Comparison of ENCODE assay signal across 13 cellular contexts in the genomic region with DNA sequence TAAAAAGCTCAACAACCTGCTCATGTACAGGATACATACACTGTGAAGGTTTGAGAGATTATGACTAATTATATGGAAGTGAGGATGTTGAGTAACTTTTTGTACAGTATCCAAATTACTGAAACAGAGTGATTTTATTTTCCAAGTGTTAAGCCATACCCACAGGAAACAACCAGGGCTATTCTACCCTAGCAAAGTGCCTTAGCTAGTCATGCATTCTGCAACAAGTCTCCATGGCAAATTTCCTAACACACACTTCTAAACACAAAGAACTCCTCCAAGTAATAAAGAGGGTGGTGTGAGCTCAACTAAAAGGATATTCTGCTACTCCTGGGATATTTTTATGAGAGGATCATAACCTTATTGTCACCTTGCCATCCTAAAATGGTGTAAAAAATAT. TPM values are rescaled to one million over a fixed set of nuclear protein-coding genes. Genes with fewer than 3 reads are reported as not detected.
DNase-seq lines count a peak whose midpoint lies in the region; ATAC-seq and TF ChIP-seq lines count a peak whose summit lies in the region.
"Had no signal": no experiment of that assay in that cellular context is flagged by ENCODE, and none has a peak within 500 bp of the region (broad histone marks: within the 10 kb centered on the region; RNA-seq: fewer than 3 reads in every experiment).

No MANE protein-coding gene starts in this region.

- H3K27me3 Mint-ChIP-seq in chondrocyte (ENCODE audit: low read depth): no peaks in the 10 kb centered on the region

- no peak overlapping the region for H3K4me3 ChIP-seq in AG04449 (ENCODE audit: low read depth, low read length)
- H3K4me3 ChIP-seq in liver (ENCODE audit: low read depth in 1 of 3, low read length in 3 of 3): peak overlapping the region in 2 of 3 donors; percentile 8 to 96

- H3K36me3 Mint-ChIP-seq in chondrocyte (ENCODE audit: low read depth): no peaks in the 10 kb centered on the region

- H3K27me3 ChIP-seq in liver (ENCODE audit: control insufficient read depth in 4 of 4, insufficient read depth in 4 of 4, low read length in 3 of 4): no peaks in the 10 kb centered on the region

- intact Hi-C loops in left colon (cut with DNase I, micrococcal nuclease): no loop called here

- H3K4me3 Mint-ChIP-seq in chondrocyte (ENCODE audit: unreplicated experiment): no peak overlapping the region
- H3K4me3 Mint-ChIP-seq: stimulated activated naive CD8-positive, alpha-beta T cell treated with anti-CD3 and anti-CD28 coated beads, Interleukin-15, amount 100 ng/mL, for 72 hours; T-helper 17 cell had no signal

- in situ Hi-C loops in KBM-7 (cut with MboI; ENCODE audit: low pct_unique_long_range_greater_than_20kb, low sequenced_read_pairs): no loop called here

- no peak for ATAC-seq in left colon
- no peak for ATAC-seq in GM21529 (IDR thresholded peaks at IDR 0.05; ENCODE audit: unreplicated experiment)
- ATAC-seq: stimulated activated naive CD8-positive, alpha-beta T cell treated with anti-CD3 and anti-CD28 coated beads, Interleukin-15, amount 100 ng/mL, for 72 hours; T-helper 17 cell had no signal

- peaks cover 0 to 54% (median 38%) of the 10 kb centered on the region in 4 donors for H3K4me1 ChIP-seq in liver (ENCODE audit: control insufficient read depth in 4 of 4, insufficient read depth in 4 of 4, low read length in 3 of 4)

- DNase-seq in AG04449 (ENCODE audit: low read depth, low spot score) (peak; percentile 66), KBM-7 (peak; percentile 34), chondrocyte (ENCODE audit: low spot score) (no peak), left colon (no peak), GM19238 (ENCODE audit: insufficient read length, low spot score) (no peak)
- no peak for DNase-seq in central memory CD4-positive, alpha-beta T cell
- DNase-seq: DMS153; nucleus accumbens; stimulated activated naive CD8-positive, alpha-beta T cell treated with anti-CD3 and anti-CD28 coated beads, Interleukin-15, amount 100 ng/mL, for 72 hours; T-helper 17 cell had no signal

- POLR2A ChIA-PET in AG04449 (lab: Yijun Ruan, JAX): interaction anchor here (0.5 to 0.8 kb wide), 2 partner anchors 34 to 162 kb away, joined by 3 to 4 read pairs; no protein-coding TSS in a partner anchor

- peak overlapping the region; percentile 64 for H3K27ac Mint-ChIP-seq in chondrocyte (ENCODE audit: unreplicated experiment)
- H3K27ac Mint-ChIP-seq: IgD-negative memory B cell; stimulated activated naive CD8-positive, alpha-beta T cell treated with anti-CD3 and anti-CD28 coated beads, Interleukin-15, amount 100 ng/mL, for 72 hours; T-helper 17 cell had no signal

- no peaks in the 10 kb centered on the region for H3K36me3 ChIP-seq in liver (ENCODE audit: control insufficient read depth in 4 of 4, insufficient read depth in 3 of 4, low read depth in 1 of 4, low read length in 3 of 4)

- TF ChIP-seq RAD21 in liver (IDR thresholded peaks at IDR 0.05): no peak

- H3K9ac ChIP-seq in liver (ENCODE audit: low read depth in 1 of 2, low read length in 2 of 2): peak overlapping the region in 1 of 2 donors; percentile 60

- CTCF ChIA-PET in AG04449 (lab: Yijun Ruan, JAX): interaction anchor here (0.8 to 1.3 kb wide), 4 partner anchors 18 to 458 kb away, joined by 3 read pairs; no protein-coding TSS in a partner anchor

- no peak for TF ChIP-seq CTCF in AG04449 (IDR thresholded peaks at IDR 0.05; ENCODE audit: insufficient read depth, low read length, missing control alignments)
- TF ChIP-seq CTCF in chondrocyte (IDR thresholded peaks at IDR 0.05): no peak
- no peak for TF ChIP-seq CTCF in liver (IDR thresholded peaks at IDR 0.05; ENCODE audit: low read depth, low read length, missing input control)

- peaks cover 77% of the 10 kb centered on the region for H3K4me1 Mint-ChIP-seq in chondrocyte (ENCODE audit: low read depth)

- H3K9me3 Mint-ChIP-seq in chondrocyte (ENCODE audit: low read depth): no peaks in the 10 kb centered on the region
- H3K9me3 Mint-ChIP-seq: IgD-negative memory B cell; stimulated activated naive CD8-positive, alpha-beta T cell treated with anti-CD3 and anti-CD28 coated beads, Interleukin-15, amount 100 ng/mL, for 72 hours had no signal

- no peaks in the 10 kb centered on the region for H3K9me3 ChIP-seq in liver (ENCODE audit: control insufficient read depth in 4 of 4, low read length in 3 of 4)

- H3K27ac ChIP-seq in liver (ENCODE audit: low read depth in 1 of 2, low read length in 2 of 2): peak overlapping the region; percentile 70 to 75

TF ChIP-seq in liver, 16 proteins besides CTCF, POLR2A, EP300 and RAD21:
- TF ChIP-seq, protein P1, sequence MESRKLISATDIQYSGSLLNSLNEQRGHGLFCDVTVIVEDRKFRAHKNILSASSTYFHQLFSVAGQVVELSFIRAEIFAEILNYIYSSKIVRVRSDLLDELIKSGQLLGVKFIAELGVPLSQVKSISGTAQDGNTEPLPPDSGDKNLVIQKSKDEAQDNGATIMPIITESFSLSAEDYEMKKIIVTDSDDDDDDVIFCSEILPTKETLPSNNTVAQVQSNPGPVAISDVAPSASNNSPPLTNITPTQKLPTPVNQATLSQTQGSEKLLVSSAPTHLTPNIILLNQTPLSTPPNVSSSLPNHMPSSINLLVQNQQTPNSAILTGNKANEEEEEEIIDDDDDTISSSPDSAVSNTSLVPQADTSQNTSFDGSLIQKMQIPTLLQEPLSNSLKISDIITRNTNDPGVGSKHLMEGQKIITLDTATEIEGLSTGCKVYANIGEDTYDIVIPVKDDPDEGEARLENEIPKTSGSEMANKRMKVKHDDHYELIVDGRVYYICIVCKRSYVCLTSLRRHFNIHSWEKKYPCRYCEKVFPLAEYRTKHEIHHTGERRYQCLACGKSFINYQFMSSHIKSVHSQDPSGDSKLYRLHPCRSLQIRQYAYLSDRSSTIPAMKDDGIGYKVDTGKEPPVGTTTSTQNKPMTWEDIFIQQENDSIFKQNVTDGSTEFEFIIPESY (IDR thresholded peaks at IDR 0.05): no peak
- TF ChIP-seq NR2F2 (IDR thresholded peaks at IDR 0.05) (no peak), YY1 (IDR thresholded peaks at IDR 0.05) (no peak), JUND (IDR thresholded peaks at IDR 0.05) (no peak), FOXA2 (IDR thresholded peaks at IDR 0.05) (no peak), SP1 (IDR thresholded peaks at IDR 0.05) (no peak), RXRA (IDR thresholded peaks at IDR 0.05) (no peak), HNF4A (conservative IDR thresholded peaks at IDR 0.05) (no peak), TAF1 (conservative IDR thresholded peaks at IDR 0.05) (no peak), FOXA1 (IDR thresholded peaks at IDR 0.05) (no peak)
- TF ChIP-seq, protein P2, sequence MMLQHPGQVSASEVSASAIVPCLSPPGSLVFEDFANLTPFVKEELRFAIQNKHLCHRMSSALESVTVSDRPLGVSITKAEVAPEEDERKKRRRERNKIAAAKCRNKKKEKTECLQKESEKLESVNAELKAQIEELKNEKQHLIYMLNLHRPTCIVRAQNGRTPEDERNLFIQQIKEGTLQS (IDR thresholded peaks at IDR 0.05): no peak
TF ChIP-seq in liver: peak in this region for 0.

RNA-seq across cellular contexts. Expression of a gene that starts 4.4 kb away (rescaled TPM):
- total RNA-seq in chondrocyte (34.2 to 69.6 TPM (median 36.2 TPM) in 3 replicates), liver (10 to 100 TPM; 64.7 to 95.3 TPM), left colon (100 to 1,000 TPM; 120 to 125 TPM)
- polyA plus RNA-seq in liver: 10 to 100 TPM; 13.7 to 20.4 TPM

RNA-seq across cellular contexts. Expression of a gene that starts 38.4 kb away (rescaled TPM):
- total RNA-seq in chondrocyte (18.1 to 20.4 TPM (median 18.6 TPM) in 3 replicates), liver (10 to 100 TPM; 37.7 to 43.7 TPM), left colon (10 to 100 TPM; 43.3 to 44.3 TPM)
- polyA plus RNA-seq in liver: 10 to 100 TPM in 1 of 2 donors, 1 to 10 TPM in 1; 5.2 to 14.0 TPM

Comparison
In these comparisons a context has a peak if more than half of its experiments do, and no peak if none do; other contexts are left out.
1. DNase-seq: peak in AG04449 (single experiment) and KBM-7 (single experiment); none in chondrocyte (single experiment), left colon (0 of 2), central memory CD4-positive, alpha-beta T cell (single experiment) and GM19238 (single experiment).